In the genomic region with DNA sequence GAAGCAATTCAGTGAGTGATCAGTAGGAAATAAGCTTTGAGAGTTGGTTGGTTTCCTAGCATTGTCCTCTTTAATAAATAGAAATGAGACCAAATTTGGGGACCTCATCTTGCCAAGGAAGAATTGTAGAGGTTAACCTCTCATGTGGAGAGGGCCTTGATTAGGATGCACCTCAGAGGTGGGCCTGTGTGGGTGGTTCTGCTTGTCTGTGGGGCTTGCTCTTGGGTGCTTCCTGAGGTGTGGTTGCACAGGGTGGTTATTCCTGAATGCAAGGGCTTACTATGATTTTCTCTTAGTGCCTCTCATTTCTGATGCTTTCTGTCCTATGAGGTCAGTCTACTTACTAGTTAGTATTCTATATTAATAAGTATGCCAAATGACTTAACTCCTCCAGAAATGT, we compare ENCODE assay signal across 15 cellular contexts.
DNase-seq lines count a peak whose midpoint lies in the region; ATAC-seq, FAIRE-seq and TF ChIP-seq lines count a peak whose summit lies in the region.
"Had no signal": no experiment of that assay in that cellular context is flagged by ENCODE, and none has a peak within 500 bp of the region (broad histone marks: within the 10 kb centered on the region; RNA-seq: fewer than 3 reads in every experiment).

No MANE protein-coding gene starts in this region.

- H3K4me3 ChIP-seq in BLaER1 (no peak overlapping the region), GM12878 (no peak overlapping the region), gastroesophageal sphincter (no peak overlapping the region)
- no peak overlapping the region for H3K4me3 ChIP-seq in CD4-positive, alpha-beta memory T cell (ENCODE audit: low read length in 2 of 2)
- no peak overlapping the region for H3K4me3 ChIP-seq in naive thymus-derived CD4-positive, alpha-beta T cell (ENCODE audit: low read length)
- H3K4me3 ChIP-seq: A549, K562 had no signal

- no peak overlapping the region for H2AFZ ChIP-seq in GM12878 (ENCODE audit: control insufficient read depth, low read depth, low read length)

- peaks cover 77 to 98% (median 87%) of the 10 kb centered on the region in 4 donors for H3K4me1 Mint-ChIP-seq in CD4-positive, alpha-beta memory T cell
- peaks cover 46 to 97% (median 90%) of the 10 kb centered on the region in 7 donors for H3K4me1 Mint-ChIP-seq in naive thymus-derived CD4-positive, alpha-beta T cell

- H3K79me2 ChIP-seq in GM12878 (ENCODE audit: control insufficient read depth, insufficient read depth, low read length), result peaks cover 91% of the 10 kb centered on the region

- no peak for TF ChIP-seq EP300 in GM12878 (IDR thresholded peaks at IDR 0.05; ENCODE audit: borderline replicate concordance in 1 of 2, control insufficient read depth in 1 of 2, low read depth in 2 of 2, low read length in 2 of 2)
- TF ChIP-seq EP300 in gastroesophageal sphincter (IDR thresholded peaks at IDR 0.05), result no peak

- SMC1A ChIA-PET in GM12878 (lab: Charles Lee; ENCODE audit: uncharacterized antibody, unreplicated experiment), result interaction anchor here (0.6 to 1.1 kb wide), 2 partner anchors 9 to 11 kb away, joined by 3 to 4 read pairs; no protein-coding TSS in a partner anchor

- H3K4me1 ChIP-seq in BLaER1 (peaks cover 62% of the 10 kb centered on the region), GM12878 (ENCODE audit: control insufficient read depth, insufficient read depth, low read length) (peaks cover 30% of the 10 kb centered on the region), gastroesophageal sphincter (peaks cover 0 to 36% (median 14%) of the 10 kb centered on the region in 3 donors)
- peaks cover 76% of the 10 kb centered on the region for H3K4me1 ChIP-seq in CD4-positive, alpha-beta memory T cell (ENCODE audit: insufficient read depth, low read length)
- peaks cover 15 to 19% of the 10 kb centered on the region in 2 donors for H3K4me1 ChIP-seq in naive thymus-derived CD4-positive, alpha-beta T cell (ENCODE audit: control insufficient read depth in 2 of 2, insufficient read depth in 2 of 2, low read length in 2 of 2)
- H3K4me1 ChIP-seq: A549 had no signal

- DNase-seq in CD4-positive, alpha-beta memory T cell, result no peak
- no peak for DNase-seq in GM12878 (ENCODE audit: low read depth, low spot score)
- no peak for DNase-seq in naive thymus-derived CD4-positive, alpha-beta T cell
- DNase-seq in AML-193 (lab: John Stamatoyannopoulos, UW), result no peak
- no peak for DNase-seq in left cardiac atrium
- DNase-seq in NCI-H2107 treated with DMSO at 0.1 percent for 48 hours (lab: John Stamatoyannopoulos, UW; ENCODE audit: unreplicated experiment), result no peak
- DNase-seq: DMS53, GF-D8, HCEC 1CT, HFFc6 had no signal

- no peaks in the 10 kb centered on the region for H3K9me3 Mint-ChIP-seq in CD4-positive, alpha-beta memory T cell
- H3K9me3 Mint-ChIP-seq in naive thymus-derived CD4-positive, alpha-beta T cell, result peaks cover 0 to 3% (median 0%) of the 10 kb centered on the region in 11 donors
- H3K9me3 Mint-ChIP-seq: HFFc6 had no signal

- in situ Hi-C loops in GM12878 (cut with MboI), result no loop called here

- H3K4me3 Mint-ChIP-seq in CD4-positive, alpha-beta memory T cell, result peak overlapping the region in 4 of 8 donors; percentile 30 to 51 (median 38)
- no peak overlapping the region for H3K4me3 Mint-ChIP-seq in naive thymus-derived CD4-positive, alpha-beta T cell
- H3K4me3 Mint-ChIP-seq: HFFc6 had no signal

- TF ChIP-seq RAD21 in GM12878 (IDR thresholded peaks at IDR 0.05; ENCODE audit: insufficient read depth, low read depth, low read length), result no peak

- no peak overlapping the region for H3K27ac ChIP-seq in BLaER1
- no peak overlapping the region for H3K27ac ChIP-seq in CD4-positive, alpha-beta memory T cell (ENCODE audit: low read depth, low read length)
- H3K27ac ChIP-seq in GM12878 (ENCODE audit: control insufficient read depth, insufficient read depth), result no peak overlapping the region
- H3K27ac ChIP-seq in naive thymus-derived CD4-positive, alpha-beta T cell (ENCODE audit: low read depth, low read length), result no peak overlapping the region
- H3K27ac ChIP-seq in gastroesophageal sphincter, result no peak overlapping the region
- H3K27ac ChIP-seq: A549, C4-2B had no signal

- H3K9ac ChIP-seq in BLaER1, result no peak overlapping the region
- no peak overlapping the region for H3K9ac ChIP-seq in GM12878 (ENCODE audit: control insufficient read depth, insufficient read depth, low read length)

- H3K27ac Mint-ChIP-seq in CD4-positive, alpha-beta memory T cell, result peak overlapping the region in 4 of 7 donors; percentile 60 to 82 (median 64)
- H3K27ac Mint-ChIP-seq in naive thymus-derived CD4-positive, alpha-beta T cell, result peak overlapping the region in 1 of 9 donors; percentile 18
- H3K27ac Mint-ChIP-seq: HFFc6 had no signal

- H3K27me3 ChIP-seq in BLaER1, result no peaks in the 10 kb centered on the region
- H3K27me3 ChIP-seq in CD4-positive, alpha-beta memory T cell (ENCODE audit: insufficient read depth, low read length), result no peaks in the 10 kb centered on the region
- H3K27me3 ChIP-seq in GM12878 (replicated peaks in 1 of 2; ENCODE audit: control insufficient read depth in 2 of 2, insufficient read depth in 2 of 2, low read length in 1 of 2), result no peaks in the 10 kb centered on the region
- no peaks in the 10 kb centered on the region for H3K27me3 ChIP-seq in naive thymus-derived CD4-positive, alpha-beta T cell (ENCODE audit: control insufficient read depth in 2 of 2, insufficient read depth in 2 of 2, low read length in 2 of 2)
- no peaks in the 10 kb centered on the region for H3K27me3 ChIP-seq in gastroesophageal sphincter

- 0 out of 2 replicates have a peak overlapping the region, but pooled peaks have one; percentile 7 for H3K4me2 ChIP-seq in BLaER1
- no peak overlapping the region for H3K4me2 ChIP-seq in GM12878 (ENCODE audit: control insufficient read depth, insufficient read depth)
- H3K4me2 ChIP-seq: A549 had no signal

- H3K27me3 Mint-ChIP-seq in CD4-positive, alpha-beta memory T cell, result no peaks in the 10 kb centered on the region
- H3K27me3 Mint-ChIP-seq in naive thymus-derived CD4-positive, alpha-beta T cell, result no peaks in the 10 kb centered on the region

- no peak for TF ChIP-seq POLR2A in GM12878 (IDR thresholded peaks at IDR 0.05; ENCODE audit: low read depth, low read length)
- no peak for TF ChIP-seq POLR2A in gastroesophageal sphincter (IDR thresholded peaks at IDR 0.05)

- H3K9me3 ChIP-seq in BLaER1 (no peaks in the 10 kb centered on the region), GM12878 (replicated peaks; ENCODE audit: control insufficient read depth, insufficient read depth, low read length) (no peaks in the 10 kb centered on the region), gastroesophageal sphincter (no peaks in the 10 kb centered on the region)
- no peaks in the 10 kb centered on the region for H3K9me3 ChIP-seq in CD4-positive, alpha-beta memory T cell (ENCODE audit: control insufficient read depth in 1 of 2, low read length in 2 of 2)
- H3K9me3 ChIP-seq in naive thymus-derived CD4-positive, alpha-beta T cell (ENCODE audit: control insufficient read depth in 2 of 3, low read length in 3 of 3), result no peaks in the 10 kb centered on the region
- H3K9me3 ChIP-seq: A549 had no signal

- ATAC-seq in GM12878 (no peak), gastroesophageal sphincter (no peak), left cardiac atrium (no peak)
- peak; percentile 22 for ATAC-seq in naive thymus-derived CD4-positive, alpha-beta T cell
- ATAC-seq: A549, K562 had no signal

- BruUV-seq in GM12878 (replicated peaks; lab: Mats Ljungman, UMichigan), result no TSS peak

- RAD21 ChIA-PET in GM12878 (lab: Charles Lee; ENCODE audit: unreplicated experiment), result no interaction called here

- POLR2A ChIA-PET in CD4-positive, alpha-beta memory T cell (lab: Charles Lee; ENCODE audit: partially characterized antibody), result no interaction called here
- POLR2A ChIA-PET in GM12878 (lab: Charles Lee), result no interaction called here
- POLR2A ChIA-PET in naive thymus-derived CD4-positive, alpha-beta T cell (lab: Charles Lee), result interaction anchor here (0.7 kb wide), 1 partner anchor 25 kb away, joined by 3 read pairs; no protein-coding TSS in a partner anchor

- CTCF ChIA-PET in CD4-positive, alpha-beta memory T cell (lab: Charles Lee; ENCODE audit: partially characterized antibody), result interaction anchor here (1.0 kb wide), 1 partner anchor 43 kb away, joined by 3 read pairs; no protein-coding TSS in a partner anchor
- CTCF ChIA-PET in GM12878 (lab: Yijun Ruan, JAX), result interaction anchor here (2.5 kb wide), 1 partner anchor 9 kb away, joined by 8 read pairs; no protein-coding TSS in a partner anchor
- CTCF ChIA-PET in naive thymus-derived CD4-positive, alpha-beta T cell (lab: Charles Lee), result no interaction called here

- FAIRE-seq in GM12878 (lab: Jason Lieb, UNC), result no peak
- FAIRE-seq: A549, K562 had no signal

- intact Hi-C loops in CD4-positive, alpha-beta memory T cell (cut with micrococcal nuclease), result no loop called here
- intact Hi-C loops in GM12878 (cut with micrococcal nuclease; ENCODE audit: unreplicated experiment) (no loop called here), left cardiac atrium (cut with DNase I) (no loop called here)
- intact Hi-C loops in naive thymus-derived CD4-positive, alpha-beta T cell (cut with micrococcal nuclease), result no loop called here

- peaks cover 0 to 7% of the 10 kb centered on the region in 2 donors for H3K36me3 Mint-ChIP-seq in CD4-positive, alpha-beta memory T cell
- peaks cover 0 to 13% (median 0%) of the 10 kb centered on the region in 5 donors for H3K36me3 Mint-ChIP-seq in naive thymus-derived CD4-positive, alpha-beta T cell

- TF ChIP-seq CTCF in GM12878 (IDR thresholded peaks at IDR 0.05 in 2 of 3, conservative IDR thresholded peaks at IDR 0.05 in 1 of 3; ENCODE audit: control insufficient read depth in 2 of 3, extremely low read depth in 1 of 3, insufficient read depth in 1 of 3, low read depth in 3 of 3, low read length in 3 of 3) (no peak), gastroesophageal sphincter (IDR thresholded peaks at IDR 0.05) (no peak)

- H4K20me1 ChIP-seq in BLaER1, result peaks cover 100% of the 10 kb centered on the region
- H4K20me1 ChIP-seq in GM12878 (ENCODE audit: control insufficient read depth, insufficient read depth), result peaks cover 17% of the 10 kb centered on the region; the same call in 1 of the 2 replicates

- H3K36me3 ChIP-seq in BLaER1, result peaks cover 84% of the 10 kb centered on the region
- no peaks in the 10 kb centered on the region for H3K36me3 ChIP-seq in CD4-positive, alpha-beta memory T cell (ENCODE audit: insufficient read depth, low read length)
- peaks cover 0 to 3% of the 10 kb centered on the region in 2 experiments; a peak in 2 of 4 replicates for H3K36me3 ChIP-seq in GM12878 (ENCODE audit: control insufficient read depth in 2 of 2, insufficient read depth in 2 of 2, low read length in 1 of 2)
- H3K36me3 ChIP-seq in naive thymus-derived CD4-positive, alpha-beta T cell (ENCODE audit: control insufficient read depth in 2 of 3, insufficient read depth in 3 of 3, low read length in 3 of 3), result no peaks in the 10 kb centered on the region
- H3K36me3 ChIP-seq in gastroesophageal sphincter, result no peaks in the 10 kb centered on the region

TF ChIP-seq in GM12878, 131 proteins besides CTCF, POLR2A, EP300 and RAD21:
- TF ChIP-seq ATF7 (IDR thresholded peaks at IDR 0.05; ENCODE audit: low read depth) (no peak), FOS (IDR thresholded peaks at IDR 0.05; ENCODE audit: borderline replicate concordance, extremely low read depth, insufficient read length) (no peak), YY1 (IDR thresholded peaks at IDR 0.05; ENCODE audit: low read depth, low read length) (no peak), RUNX3 (IDR thresholded peaks at IDR 0.05; ENCODE audit: low read length) (peak; percentile 18; the same call in 1 of the 2 replicates)
TF ChIP-seq in GM12878: peak in this region for 1.
